Comparison of ENCODE assay signal across 1 cellular context in genomic region chr10:38390725-38391124, GRCh38.
TF ChIP-seq lines count a peak whose summit lies in the region.

No MANE protein-coding gene starts in this region.

TF ChIP-seq in HepG2, 621 proteins besides CTCF, POLR2A, EP300 and RAD21:
- TF ChIP-seq, protein P1, sequence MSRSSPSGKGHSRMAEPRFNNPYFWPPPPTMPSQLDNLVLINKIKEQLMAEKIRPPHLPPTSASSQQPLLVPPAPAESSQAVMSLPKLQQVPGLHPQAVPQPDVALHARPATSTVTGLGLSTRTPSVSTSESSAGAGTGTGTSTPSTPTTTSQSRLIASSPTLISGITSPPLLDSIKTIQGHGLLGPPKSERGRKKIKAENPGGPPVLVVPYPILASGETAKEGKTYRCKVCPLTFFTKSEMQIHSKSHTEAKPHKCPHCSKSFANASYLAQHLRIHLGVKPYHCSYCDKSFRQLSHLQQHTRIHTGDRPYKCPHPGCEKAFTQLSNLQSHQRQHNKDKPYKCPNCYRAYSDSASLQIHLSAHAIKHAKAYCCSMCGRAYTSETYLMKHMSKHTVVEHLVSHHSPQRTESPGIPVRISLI (CRISPR knock-in tag; IDR thresholded peaks at IDR 0.05; ENCODE audit: borderline replicate concordance) = peak; percentile 44; the same call in 1 of the 2 replicates
TF ChIP-seq in HepG2: peak in this region for 1; not testable (repeated sequence) for 620.
